Comparison of ENCODE assay signal across 2 cellular contexts in genomic region chr18:45814733-45815132, GRCh38. TPM values are rescaled to one million over a fixed set of nuclear protein-coding genes. Genes with fewer than 3 reads are reported as not detected.
"Had no signal": no experiment of that assay in that cellular context is flagged by ENCODE, and none has a peak within 500 bp of the region (broad histone marks: within the 10 kb centered on the region; RNA-seq: fewer than 3 reads in every experiment).

No MANE protein-coding gene starts in this region.

RNA-seq across cellular contexts. Expression of gene SIGLEC15, which starts 10.7 kb away (rescaled TPM):
- total RNA-seq: K562 had no signal
- polyA plus RNA-seq: IgD-negative memory B cell, K562 had no signal
